ENCODE assay signal across 27 cellular contexts in the genomic region with DNA sequence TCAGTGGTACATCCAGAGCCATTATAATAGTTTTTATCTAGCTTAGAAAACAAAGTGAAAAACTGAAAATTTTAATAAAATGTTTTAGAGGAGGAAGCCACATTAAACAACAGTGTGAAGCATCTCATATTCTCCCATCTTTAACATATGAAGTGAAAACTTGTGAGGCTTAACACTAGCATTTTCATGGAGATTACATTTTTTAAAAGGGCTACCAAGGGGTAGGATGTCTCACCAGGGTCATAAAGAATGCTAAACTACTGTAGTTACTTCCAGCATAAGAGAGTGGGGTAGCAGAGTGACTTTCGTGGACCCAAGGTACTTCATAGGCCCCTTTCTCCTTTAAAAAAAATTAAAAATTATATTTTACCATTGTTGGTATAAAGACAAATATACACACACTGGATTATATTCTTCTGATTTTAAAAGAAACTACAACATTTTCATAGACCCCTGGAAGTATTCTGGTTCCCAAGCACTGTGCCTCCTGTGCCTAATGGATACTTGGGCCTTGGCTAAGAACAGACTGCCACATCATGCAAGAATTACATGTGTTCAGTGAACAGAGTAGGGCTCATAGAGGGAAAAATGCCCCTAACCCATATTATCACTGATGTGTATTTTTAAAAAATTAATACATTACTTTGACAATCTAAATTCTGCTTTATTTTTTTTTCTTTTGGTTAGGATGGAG.
"Had no signal": no experiment of that assay in that cellular context is flagged by ENCODE, and none has a peak within 500 bp of the region (broad histone marks: within the 10 kb centered on the region; RNA-seq: fewer than 3 reads in every experiment).

No MANE protein-coding gene starts in this region.

- H3K27ac Mint-ChIP-seq: dendritic cell treated with granulocyte-macrophage colony-stimulating factor and Interleukin-4, amounts not matched to agents 40 ng/mL and 50 ng/mL, for 4 days; endodermal cell; naive thymus-derived CD8-positive, alpha-beta T cell; nephron progenitor cell; stimulated activated naive B cell treated with anti-CD40 and anti-IgM and Interleukin-4, amounts not matched to agents 10 μg/mL and 1 μg/mL and 100 μg/mL, for 72 hours; stimulated activated naive CD8-positive, alpha-beta T cell treated with anti-CD3 and anti-CD28 coated beads, Interleukin-15, Interleukin-2, amounts not matched to agents 100 ng/mL and 50 ng/mL, for 24 hours had no signal

- H3K4me1 Mint-ChIP-seq: stimulated activated naive B cell treated with anti-CD40 and anti-IgM and Interleukin-4, amounts not matched to agents 10 μg/mL and 1 μg/mL and 100 μg/mL, for 72 hours had no signal

- DNase-seq: colonic mucosa; effector CD8-positive, alpha-beta T cell; endodermal cell; foreskin fibroblast; gastrocnemius medialis; head of caudate nucleus; left ventricle myocardium superior; lower lobe of right lung; naive thymus-derived CD8-positive, alpha-beta T cell; nephron progenitor cell; occipital lobe; ovary; posterior cingulate gyrus; retina; right lobe of liver; small intestine; stimulated activated CD4-positive, alpha-beta T cell treated with anti-CD3 and anti-CD28 coated beads, Interleukin-15, amount 100 ng/mL, for 24 hours; stimulated activated CD4-positive, alpha-beta T cell treated with anti-CD3 and anti-CD28 coated beads, Interleukin-2, amount 100 ng/mL, for 48 hours; stimulated activated naive B cell treated with anti-CD40 and anti-IgM and Interleukin-4, amounts not matched to agents 10 μg/mL and 1 μg/mL and 100 μg/mL, for 72 hours; transverse colon; upper lobe of right lung; uterus had no signal

- H3K27me3 Mint-ChIP-seq: dendritic cell treated with granulocyte-macrophage colony-stimulating factor and Interleukin-4, amounts not matched to agents 40 ng/mL and 50 ng/mL, for 4 days; stimulated activated naive B cell treated with anti-CD40 and anti-IgM and Interleukin-4, amounts not matched to agents 10 μg/mL and 1 μg/mL and 100 μg/mL, for 72 hours had no signal

- H3K4me3 ChIP-seq: colonic mucosa, gastrocnemius medialis, lower lobe of right lung, ovary, right lobe of liver, thoracic aorta, transverse colon, upper lobe of right lung, uterus had no signal

- H3K4me1 ChIP-seq: colonic mucosa, gastrocnemius medialis, lower lobe of right lung, right lobe of liver, transverse colon, upper lobe of right lung, uterus had no signal

- H3K9me3 Mint-ChIP-seq: dendritic cell treated with granulocyte-macrophage colony-stimulating factor and Interleukin-4, amounts not matched to agents 40 ng/mL and 50 ng/mL, for 4 days; endodermal cell; naive thymus-derived CD8-positive, alpha-beta T cell; nephron progenitor cell; stimulated activated naive B cell treated with anti-CD40 and anti-IgM and Interleukin-4, amounts not matched to agents 10 μg/mL and 1 μg/mL and 100 μg/mL, for 72 hours; stimulated activated naive CD8-positive, alpha-beta T cell treated with anti-CD3 and anti-CD28 coated beads, Interleukin-15, Interleukin-2, amounts not matched to agents 100 ng/mL and 50 ng/mL, for 24 hours had no signal

- H3K9me3 ChIP-seq: colonic mucosa, gastrocnemius medialis, lower lobe of right lung, ovary, right lobe of liver, thoracic aorta, transverse colon, upper lobe of right lung, uterus had no signal

- H3K36me3 ChIP-seq: colonic mucosa, gastrocnemius medialis, lower lobe of right lung, ovary, right lobe of liver, thoracic aorta, transverse colon, upper lobe of right lung, uterus had no signal

- H3K27ac ChIP-seq: colonic mucosa, epithelial cell of prostate, gastrocnemius medialis, lower lobe of right lung, ovary, right lobe of liver, thoracic aorta, transverse colon, upper lobe of right lung, uterus had no signal

- H3K36me3 Mint-ChIP-seq: naive thymus-derived CD8-positive, alpha-beta T cell had no signal

- H3K4me3 Mint-ChIP-seq: dendritic cell treated with granulocyte-macrophage colony-stimulating factor and Interleukin-4, amounts not matched to agents 40 ng/mL and 50 ng/mL, for 4 days; endodermal cell; naive thymus-derived CD8-positive, alpha-beta T cell; nephron progenitor cell; stimulated activated naive B cell treated with anti-CD40 and anti-IgM and Interleukin-4, amounts not matched to agents 10 μg/mL and 1 μg/mL and 100 μg/mL, for 72 hours; stimulated activated naive CD8-positive, alpha-beta T cell treated with anti-CD3 and anti-CD28 coated beads, Interleukin-15, Interleukin-2, amounts not matched to agents 100 ng/mL and 50 ng/mL, for 24 hours had no signal

- ATAC-seq: esophagus mucosa; gastrocnemius medialis; left ventricle myocardium superior; lower lobe of right lung; naive thymus-derived CD8-positive, alpha-beta T cell; right lobe of liver; stimulated activated naive B cell treated with anti-CD40 and anti-IgM and Interleukin-4, amounts not matched to agents 10 μg/mL and 1 μg/mL and 100 μg/mL, for 72 hours; upper lobe of right lung had no signal

- H3K27me3 ChIP-seq: colonic mucosa, gastrocnemius medialis, ovary, right lobe of liver, transverse colon, upper lobe of right lung, uterus had no signal
